23 cellular contexts compared by ENCODE assay signal in genomic region chr13:30037766-30038165, GRCh38.
DNase-seq lines count a peak whose midpoint lies in the region; ATAC-seq and TF ChIP-seq lines count a peak whose summit lies in the region.
"Had no signal": no experiment of that assay in that cellular context is flagged by ENCODE, and none has a peak within 500 bp of the region (broad histone marks: within the 10 kb centered on the region; RNA-seq: fewer than 3 reads in every experiment).

No MANE protein-coding gene starts in this region.

- CTCF ChIA-PET in activated CD4-positive, alpha-beta memory T cell treated with anti-CD3 and anti-CD28 coated beads, Interleukin-2, amount 10 ng/mL, durations not matched to agents 7 days and 5 days (lab: Charles Lee): no interaction called here

- H3K27ac Mint-ChIP-seq in neural progenitor cell: no peak overlapping the region
- H3K27ac Mint-ChIP-seq in activated CD4-positive, alpha-beta memory T cell treated with anti-CD3 and anti-CD28 coated beads, Interleukin-2, amount 10 ng/mL, durations not matched to agents 7 days and 5 days: no peak overlapping the region
- H3K27ac Mint-ChIP-seq: activated CD4-positive, alpha-beta memory T cell treated with anti-CD3 and anti-CD28 coated beads for 36 hours; activated naive CD8-positive, alpha-beta T cell treated with anti-CD3 and anti-CD28 coated beads, Interleukin-2, amount 50 U/mL, for 24 hours; type B pancreatic cell had no signal

- no peaks in the 10 kb centered on the region for H3K9me3 Mint-ChIP-seq in neural progenitor cell
- no peaks in the 10 kb centered on the region for H3K9me3 Mint-ChIP-seq in activated CD4-positive, alpha-beta memory T cell treated with anti-CD3 and anti-CD28 coated beads, Interleukin-2, amount 10 ng/mL, durations not matched to agents 7 days and 5 days
- H3K9me3 Mint-ChIP-seq: activated CD4-positive, alpha-beta memory T cell treated with anti-CD3 and anti-CD28 coated beads for 36 hours; activated naive CD8-positive, alpha-beta T cell treated with anti-CD3 and anti-CD28 coated beads, Interleukin-2, amount 50 U/mL, for 24 hours; type B pancreatic cell had no signal

- no peak overlapping the region for H3K27ac ChIP-seq in neural progenitor cell
- H3K27ac ChIP-seq: BLaER1, foreskin keratinocyte, HL-60 had no signal

- ATAC-seq in HG02885 (IDR thresholded peaks at IDR 0.05; ENCODE audit: poor library complexity, unreplicated experiment): no peak
- ATAC-seq: activated naive CD8-positive, alpha-beta T cell treated with anti-CD3 and anti-CD28 coated beads, Interleukin-2, amount 50 U/mL, for 24 hours; foreskin keratinocyte; Panc1 had no signal

- peaks cover 10% of the 10 kb centered on the region for H3K27me3 Mint-ChIP-seq in neural progenitor cell (ENCODE audit: insufficient read depth, low read depth)
- H3K27me3 Mint-ChIP-seq in activated CD4-positive, alpha-beta memory T cell treated with anti-CD3 and anti-CD28 coated beads, Interleukin-2, amount 10 ng/mL, durations not matched to agents 7 days and 5 days: peaks cover 34% of the 10 kb centered on the region

- no peaks in the 10 kb centered on the region for H3K36me3 Mint-ChIP-seq in neural progenitor cell
- H3K36me3 Mint-ChIP-seq in activated CD4-positive, alpha-beta memory T cell treated with anti-CD3 and anti-CD28 coated beads, Interleukin-2, amount 10 ng/mL, durations not matched to agents 7 days and 5 days (ENCODE audit: low read depth): no peaks in the 10 kb centered on the region
- H3K36me3 Mint-ChIP-seq: activated CD4-positive, alpha-beta memory T cell treated with anti-CD3 and anti-CD28 coated beads for 36 hours; type B pancreatic cell had no signal

- no peaks in the 10 kb centered on the region for H3K36me3 ChIP-seq in neural progenitor cell
- H3K36me3 ChIP-seq: BLaER1 had no signal

- TF ChIP-seq CTCF in AG10803 (conservative IDR thresholded peaks at IDR 0.05; ENCODE audit: low read length): no peak
- no peak for TF ChIP-seq CTCF in neural progenitor cell (IDR thresholded peaks at IDR 0.05)

- no peak overlapping the region for H3K9ac ChIP-seq in neural progenitor cell
- H3K9ac ChIP-seq: BLaER1 had no signal

- peaks cover 37% of the 10 kb centered on the region for H3K4me1 Mint-ChIP-seq in neural progenitor cell
- H3K4me1 Mint-ChIP-seq in activated CD4-positive, alpha-beta memory T cell treated with anti-CD3 and anti-CD28 coated beads, Interleukin-2, amount 10 ng/mL, durations not matched to agents 7 days and 5 days: peaks cover 10% of the 10 kb centered on the region
- H3K4me1 Mint-ChIP-seq: activated naive CD8-positive, alpha-beta T cell treated with anti-CD3 and anti-CD28 coated beads, Interleukin-2, amount 50 U/mL, for 24 hours had no signal

- H2AFZ ChIP-seq in neural progenitor cell (replicated peaks): peak overlapping the region; percentile 6

- POLR2A ChIA-PET in activated CD4-positive, alpha-beta memory T cell treated with anti-CD3 and anti-CD28 coated beads, Interleukin-2, amount 10 ng/mL, durations not matched to agents 7 days and 5 days (lab: Charles Lee): no interaction called here

- H3K27me3 ChIP-seq in neural progenitor cell: no peaks in the 10 kb centered on the region
- H3K27me3 ChIP-seq: BLaER1 had no signal

- H3K9me3 ChIP-seq in neural progenitor cell (ENCODE audit: low read depth): no peaks in the 10 kb centered on the region
- H3K9me3 ChIP-seq: BLaER1 had no signal

- H3K4me1 ChIP-seq in neural progenitor cell: peaks cover 13% of the 10 kb centered on the region

- H3F3A ChIP-seq in neural progenitor cell (ENCODE audit: low read depth): no peaks in the 10 kb centered on the region

- no peaks in the 10 kb centered on the region for H4K20me1 ChIP-seq in neural progenitor cell (ENCODE audit: low read depth)
- H4K20me1 ChIP-seq: BLaER1 had no signal

- H3K4me3 Mint-ChIP-seq in neural progenitor cell: no peak overlapping the region
- H3K4me3 Mint-ChIP-seq in activated CD4-positive, alpha-beta memory T cell treated with anti-CD3 and anti-CD28 coated beads, Interleukin-2, amount 10 ng/mL, durations not matched to agents 7 days and 5 days: no peak overlapping the region
- H3K4me3 Mint-ChIP-seq: activated CD4-positive, alpha-beta memory T cell treated with anti-CD3 and anti-CD28 coated beads for 36 hours; activated naive CD8-positive, alpha-beta T cell treated with anti-CD3 and anti-CD28 coated beads, Interleukin-2, amount 50 U/mL, for 24 hours; type B pancreatic cell had no signal

- H3K79me2 ChIP-seq in neural progenitor cell (ENCODE audit: low read depth): no peaks in the 10 kb centered on the region

- DNase-seq in AG10803 (ENCODE audit: low read depth) (peak; percentile 90), RPMI7951 (ENCODE audit: low read depth) (peak; percentile 86), fibroblast of gingiva (ENCODE audit: low read depth) (peak; percentile 79), neural progenitor cell (ENCODE audit: low spot score) (no peak), NCI-H1092 (lab: John Stamatoyannopoulos, UW) (no peak)
- no peak for DNase-seq in activated CD4-positive, alpha-beta memory T cell treated with anti-CD3 and anti-CD28 coated beads, Interleukin-2, amount 10 ng/mL, durations not matched to agents 7 days and 5 days
- DNase-seq in activated naive CD4-positive, alpha-beta T cell (lab: John Stamatoyannopoulos, UW): no peak
- DNase-seq: activated CD4-positive, alpha-beta memory T cell treated with anti-CD3 and anti-CD28 coated beads for 36 hours; activated effector memory CD4-positive, alpha-beta T cell treated with Interleukin-2 at 50 U/mL for 16 hours; activated naive CD8-positive, alpha-beta T cell treated with anti-CD3 and anti-CD28 coated beads, Interleukin-2, amount 50 U/mL, for 24 hours; DMS53; foreskin keratinocyte; GDM1; Kasumi-1; NCI-H187 treated with DMSO at 0.1 percent for 48 hours; NCI-H526; SIG-M5; SW 1271 had no signal

- peak overlapping the region; percentile 26 for H3K4me2 ChIP-seq in neural progenitor cell
- H3K4me2 ChIP-seq: BLaER1 had no signal

- no peak overlapping the region for H3K4me3 ChIP-seq in AG10803 (ENCODE audit: low read length)
- H3K4me3 ChIP-seq in neural progenitor cell: no peak overlapping the region
- H3K4me3 ChIP-seq: BLaER1 had no signal

Comparison
In these comparisons a context has a peak if more than half of its experiments do, and no peak if none do; other contexts are left out.
1. DNase-seq: peak in AG10803 (single experiment), RPMI7951 (single experiment) and fibroblast of gingiva (single experiment); none in neural progenitor cell (single experiment), activated CD4-positive, alpha-beta memory T cell treated with anti-CD3 and anti-CD28 coated beads, Interleukin-2, amount 10 ng/mL, durations not matched to agents 7 days and 5 days (single experiment), activated naive CD4-positive, alpha-beta T cell (0 of 4) and NCI-H1092 (single experiment).